Comparison of ENCODE assay signal across 20 cellular contexts in the genomic region with DNA sequence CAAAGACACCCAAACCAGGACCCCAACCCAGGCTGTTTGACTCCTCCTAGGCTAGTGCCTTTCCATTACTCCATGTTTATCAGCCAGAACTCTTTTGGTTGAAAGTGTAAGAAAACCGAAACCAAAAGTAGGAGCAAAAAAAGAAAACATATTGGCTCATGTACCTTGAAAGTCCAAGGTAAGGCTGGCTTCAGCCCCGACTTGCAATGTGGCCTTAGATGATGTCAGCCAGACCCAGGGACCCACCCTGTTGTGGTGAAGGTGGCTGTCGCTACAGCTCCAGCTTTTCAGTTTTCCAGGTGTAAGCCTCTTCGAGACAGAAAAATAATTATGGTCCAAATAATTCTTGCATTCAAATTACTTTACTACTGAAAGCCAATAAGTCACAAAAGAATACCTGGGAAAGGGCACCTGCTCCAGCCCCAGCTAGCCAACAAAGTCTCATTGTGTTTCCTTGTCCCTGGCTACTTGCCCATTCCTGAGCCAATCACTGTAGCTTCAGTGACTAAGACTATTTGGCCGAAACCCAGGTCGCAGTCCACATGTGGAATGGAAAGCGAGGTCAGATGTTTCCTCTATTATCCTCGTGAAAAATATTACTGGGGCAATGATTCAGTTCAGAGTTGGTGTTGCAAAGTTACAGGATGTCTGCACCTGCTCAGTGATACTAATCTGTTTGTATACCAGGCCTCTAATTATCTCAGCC. TPM values are rescaled to one million over a fixed set of nuclear protein-coding genes. Genes with fewer than 3 reads are reported as not detected.
DNase-seq lines count a peak whose midpoint lies in the region; ATAC-seq and TF ChIP-seq lines count a peak whose summit lies in the region.
"Had no signal": no experiment of that assay in that cellular context is flagged by ENCODE, and none has a peak within 500 bp of the region (broad histone marks: within the 10 kb centered on the region; RNA-seq: fewer than 3 reads in every experiment).

No MANE protein-coding gene starts in this region.

- H3K4me1 ChIP-seq in colonic mucosa = no peaks in the 10 kb centered on the region
- H3K4me1 ChIP-seq in lung (ENCODE audit: control insufficient read depth in 2 of 2, insufficient read depth in 2 of 2, low read length in 2 of 2) = no peaks in the 10 kb centered on the region
- no peaks in the 10 kb centered on the region for H3K4me1 ChIP-seq in aorta (ENCODE audit: control insufficient read depth in 1 of 2, insufficient read depth in 2 of 2, low read length in 2 of 2)
- H3K4me1 ChIP-seq: parathyroid adenoma, spleen had no signal

- TF ChIP-seq CTCF in colonic mucosa (IDR thresholded peaks at IDR 0.05) (no peak), lung (IDR thresholded peaks at IDR 0.05; ENCODE audit: control extremely low read depth, extremely low read depth) (no peak)

- H3K4me3 ChIP-seq in colonic mucosa (no peak overlapping the region), lung (no peak overlapping the region), aorta (ENCODE audit: low read length in 2 of 2) (no peak overlapping the region)
- H3K4me3 ChIP-seq: spleen had no signal

- ATAC-seq in left ventricle myocardium superior = peak; percentile 35
- ATAC-seq in Right ventricle myocardium inferior = no peak
- ATAC-seq in lung (ENCODE audit: insufficient read depth, low FRiP score) = no peak
- ATAC-seq in aorta (ENCODE audit: low FRiP score) = peak; percentile 54
- no peak for ATAC-seq in GM21619 (IDR thresholded peaks at IDR 0.05; ENCODE audit: unreplicated experiment)
- ATAC-seq in HG03280 (IDR thresholded peaks at IDR 0.05; ENCODE audit: unreplicated experiment) = no peak
- ATAC-seq: stimulated activated naive CD8-positive, alpha-beta T cell treated with anti-CD3 and anti-CD28 coated beads, Interleukin-15, Interleukin-2, amounts not matched to agents 100 U/mL and 50 U/mL, for 24 hours had no signal

- WGBS in lung, 2 donors = 70 to 76% methylated on average over 8 of the region's 8 CpGs
- WGBS in aorta, 2 donors = 69 to 71% methylated on average over 8 of the region's 8 CpGs

- H3K27me3 ChIP-seq in colonic mucosa (no peaks in the 10 kb centered on the region), lung (ENCODE audit: control insufficient read depth, insufficient read depth) (no peaks in the 10 kb centered on the region), aorta (ENCODE audit: control insufficient read depth in 1 of 2, insufficient read depth in 2 of 2, low read length in 1 of 2) (no peaks in the 10 kb centered on the region)

- no peak overlapping the region for H3K9ac ChIP-seq in colonic mucosa (ENCODE audit: low read depth in 2 of 2, low read length in 2 of 2)
- H3K9ac ChIP-seq: parathyroid adenoma, SK-N-SH had no signal

- DNase-seq in left ventricle myocardium superior (peak; percentile 35), Right ventricle myocardium inferior (ENCODE audit: missing footprints) (no peak), colonic mucosa (peak; percentile 89), lung (ENCODE audit: low spot score) (peak; percentile 35), aorta (no peak), NCI-H2227 treated with DMSO at 0.1 percent for 48 hours (lab: John Stamatoyannopoulos, UW) (no peak)
- DNase-seq: ACHN; activated CD4-positive, alpha-beta T cell treated with anti-CD3 and anti-CD28 coated beads for 4 hours; activated naive CD4-positive, alpha-beta T cell treated with anti-CD3 and anti-CD28 coated beads for 36 hours; GOT3; Karpas-422; NCI-H146; NCI-H446 treated with DMSO at 0.1 percent for 48 hours; SK-N-SH; spleen; stimulated activated naive CD8-positive, alpha-beta T cell treated with anti-CD3 and anti-CD28 coated beads, Interleukin-15, Interleukin-2, amounts not matched to agents 100 U/mL and 50 U/mL, for 24 hours had no signal

- H3K36me3 ChIP-seq in colonic mucosa = no peaks in the 10 kb centered on the region
- H3K36me3 ChIP-seq in lung (ENCODE audit: control insufficient read depth in 2 of 2, insufficient read depth in 2 of 2, low read length in 2 of 2) = no peaks in the 10 kb centered on the region
- no peaks in the 10 kb centered on the region for H3K36me3 ChIP-seq in aorta (ENCODE audit: control insufficient read depth in 1 of 2, insufficient read depth in 2 of 2, low read length in 1 of 2)
- H3K36me3 ChIP-seq: spleen had no signal

- intact Hi-C loops in left ventricle myocardium superior (cut with micrococcal nuclease) (no loop called here), Right ventricle myocardium inferior (cut with DNase I) (no loop called here), colonic mucosa (cut with DNase I) (no loop called here), aorta (cut with DNase I) (no loop called here)

- H3K9me3 ChIP-seq in colonic mucosa (no peaks in the 10 kb centered on the region), lung (ENCODE audit: control insufficient read depth in 2 of 2, insufficient read depth in 1 of 2, low read length in 1 of 2) (no peaks in the 10 kb centered on the region), aorta (ENCODE audit: control insufficient read depth, low read length) (peaks cover 1% of the 10 kb centered on the region)
- H3K9me3 ChIP-seq: SK-N-SH had no signal

- H3K27ac ChIP-seq in colonic mucosa (peak overlapping the region; percentile 71), lung (ENCODE audit: low read depth in 1 of 2, low read length in 1 of 2) (no peak overlapping the region), aorta (ENCODE audit: low read depth in 1 of 2, low read length in 2 of 2) (no peak overlapping the region)
- H3K27ac ChIP-seq: parathyroid adenoma, spleen had no signal

RNA-seq across cellular contexts. Expression of a gene that starts 20.7 kb away (rescaled TPM):
- 0.22 TPM for total RNA-seq in left ventricle myocardium superior
- not detected for total RNA-seq in Right ventricle myocardium inferior
- total RNA-seq in colonic mucosa = under 1 TPM; 0.40 to 0.69 TPM
- total RNA-seq in lung = 10 to 100 TPM; 35.3 to 36.1 TPM
- 1 to 10 TPM; 4.0 to 6.6 TPM for polyA plus RNA-seq in lung
- total RNA-seq in aorta = under 1 TPM in 1 of 2 donors, not detected in 1; 0.18 TPM
- not detected for polyA plus RNA-seq in aorta
- total RNA-seq: activated naive CD4-positive, alpha-beta T cell treated with anti-CD3 and anti-CD28 coated beads for 36 hours; myocyte had no signal
- polyA plus RNA-seq: SK-N-SH had no signal

Comparison
In these comparisons a context has a peak if more than half of its experiments do, and no peak if none do; other contexts are left out.
1. ATAC-seq: peak in left ventricle myocardium superior (single experiment) and aorta (single experiment); none in Right ventricle myocardium inferior (single experiment), lung (single experiment), GM21619 (single experiment) and HG03280 (single experiment).
2. DNase-seq: peak in left ventricle myocardium superior (single experiment), colonic mucosa (single experiment) and lung (single experiment); none in Right ventricle myocardium inferior (single experiment), aorta (0 of 2) and NCI-H2227 treated with DMSO at 0.1 percent for 48 hours (single experiment).
3. RNA of a gene that starts 20.7 kb away (total RNA-seq): 35.3 to 36.1 TPM in lung; 0.40 to 0.69 TPM in colonic mucosa, 0.22 TPM in left ventricle myocardium superior (single experiment), 0.18 TPM in aorta and not detected in Right ventricle myocardium inferior (single experiment); every median in the first group is over 10 times any median in the second.